In the genomic region with DNA sequence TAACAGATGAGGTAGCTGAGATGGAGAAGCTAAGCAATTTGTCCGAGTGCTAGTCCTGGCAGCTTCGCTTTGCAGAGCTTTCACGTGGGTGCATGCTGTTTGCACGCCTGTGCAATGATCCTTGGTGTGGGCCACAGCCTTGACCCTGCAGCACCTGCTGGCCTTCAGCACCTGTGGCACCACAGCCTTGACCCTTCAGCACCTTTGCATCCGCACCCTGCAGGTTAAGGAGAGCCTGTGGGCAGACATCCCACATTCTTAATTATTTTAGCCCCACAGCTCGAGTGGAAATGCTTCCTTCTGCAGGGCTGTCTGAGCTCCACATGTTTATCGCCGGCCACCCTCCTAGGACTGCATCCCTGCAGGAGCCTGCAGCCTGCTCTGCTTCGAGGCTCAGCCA, we compare ENCODE assay signal across 20 cellular contexts. TPM values are rescaled to one million over a fixed set of nuclear protein-coding genes. Genes with fewer than 3 reads are reported as not detected.
DNase-seq lines count a peak whose midpoint lies in the region; ATAC-seq and TF ChIP-seq lines count a peak whose summit lies in the region.
"Had no signal": no experiment of that assay in that cellular context is flagged by ENCODE, and none has a peak within 500 bp of the region (broad histone marks: within the 10 kb centered on the region; RNA-seq: fewer than 3 reads in every experiment).

No MANE protein-coding gene starts in this region.

- peaks cover 23 to 100% (median 87%) of the 10 kb centered on the region in 6 donors for H3K4me1 ChIP-seq in spleen
- H3K4me1 ChIP-seq: HAP-1 had no signal

- peak overlapping the region in 3 of 8 donors; percentile 4 to 62 (median 44) for H3K27ac ChIP-seq in spleen
- H3K27ac ChIP-seq: C4-2B, esophagus muscularis mucosa had no signal

- peaks cover 41% of the 10 kb centered on the region for H3K36me3 Mint-ChIP-seq in T-cell
- H3K36me3 Mint-ChIP-seq in activated naive CD8-positive, alpha-beta T cell: peaks cover 18% of the 10 kb centered on the region

- no peak overlapping the region for H3K4me3 ChIP-seq in spleen
- H3K4me3 ChIP-seq: esophagus muscularis mucosa, HAP-1, skin epidermis had no signal

- peaks cover 0 to 48% (median 3%) of the 10 kb centered on the region in 6 donors for H3K36me3 ChIP-seq in spleen
- H3K36me3 ChIP-seq: HAP-1 had no signal

- TF ChIP-seq CTCF in spleen (IDR thresholded peaks at IDR 0.05 in 8 of 11, conservative IDR thresholded peaks at IDR 0.05 in 3 of 11): no peak

- CTCF ChIA-PET in T-cell (lab: Charles Lee): interaction anchor here in 1 of 2 donors (0.9 to 2.4 kb wide), 4 partner anchors 12 to 23 kb away, joined by 3 to 6 read pairs (median 4); no protein-coding TSS in a partner anchor

- H3K27ac Mint-ChIP-seq in T-cell: peak overlapping the region; percentile 92
- H3K27ac Mint-ChIP-seq in activated naive CD8-positive, alpha-beta T cell: peak overlapping the region; percentile 95
- H3K27ac Mint-ChIP-seq: nephron progenitor cell had no signal

- intact Hi-C loops in posterior vena cava (cut with DNase I) (no loop called here), spleen (cut with DNase I; ENCODE audit: low total_unique reads) (no loop called here)

- peak overlapping the region; percentile 42 to 61 (median 51) for H3K4me3 Mint-ChIP-seq in T-cell
- peak overlapping the region; percentile 40 for H3K4me3 Mint-ChIP-seq in activated naive CD8-positive, alpha-beta T cell
- H3K4me3 Mint-ChIP-seq: nephron progenitor cell had no signal

- peak in 2 of 4 experiments; percentile 5 to 27 for ATAC-seq in T-cell (replicated peaks in 1 of 4)
- no peak for ATAC-seq in GM19324 (IDR thresholded peaks at IDR 0.05; ENCODE audit: low FRiP score, unreplicated experiment)

- H3K27me3 Mint-ChIP-seq in T-cell: no peaks in the 10 kb centered on the region
- H3K27me3 Mint-ChIP-seq in activated naive CD8-positive, alpha-beta T cell: no peaks in the 10 kb centered on the region
- H3K27me3 Mint-ChIP-seq: progenitor cell of endocrine pancreas had no signal

- POLR2A ChIA-PET in T-cell (lab: Charles Lee): no interaction called here

- H3K27me3 ChIP-seq in spleen (replicated peaks in 1 of 7): no peaks in the 10 kb centered on the region
- H3K27me3 ChIP-seq: esophagus muscularis mucosa had no signal

- no peak for TF ChIP-seq POLR2A in spleen (IDR thresholded peaks at IDR 0.05)

- WGBS in spleen, 5 donors: 70 to 76% (median 73%) methylated on average over 9 of the region's 9 CpGs

- peaks cover 97 to 99% (median 97%) of the 10 kb centered on the region in 3 donors for H3K4me1 Mint-ChIP-seq in T-cell
- peaks cover 97% of the 10 kb centered on the region for H3K4me1 Mint-ChIP-seq in activated naive CD8-positive, alpha-beta T cell (ENCODE audit: low read depth)

- DNase-seq in activated T-cell treated with anti-CD3 and anti-CD28 coated beads, Interleukin-2, amount 50 U/mL, for 1 hour: peak; percentile 20
- no peak for DNase-seq in activated T-cell treated with anti-CD3 and anti-CD28 coated beads for 4 hours
- no peak for DNase-seq in T-cell
- DNase-seq in posterior vena cava (ENCODE audit: low spot score): peak; percentile 36
- DNase-seq in spleen: no peak
- DNase-seq in COLO829 (ENCODE audit: low spot score): no peak
- DNase-seq: amniotic stem cell; DMS53; effector CD8-positive, alpha-beta T cell; mesenchymal stem cell; NCI-H526 treated with DMSO at 0.1 percent for 48 hours; nephron progenitor cell; stimulated activated CD4-positive, alpha-beta T cell treated with anti-CD3 and anti-CD28 coated beads, Interleukin-2, amount 100 ng/mL, for 48 hours had no signal

- peaks cover 0 to 6% (median 0%) of the 10 kb centered on the region in 8 donors for H3K9me3 ChIP-seq in spleen
- H3K9me3 ChIP-seq: esophagus muscularis mucosa, HAP-1 had no signal

- H3K9me3 Mint-ChIP-seq in T-cell: peaks cover 0 to 4% (median 0%) of the 10 kb centered on the region in 3 donors
- H3K9me3 Mint-ChIP-seq in activated naive CD8-positive, alpha-beta T cell (ENCODE audit: low read depth): no peaks in the 10 kb centered on the region
- H3K9me3 Mint-ChIP-seq: nephron progenitor cell had no signal

RNA-seq across cellular contexts. Expression of a gene that starts 19.3 kb away (rescaled TPM):
- total RNA-seq in T-cell (100 to 1,000 TPM in 4 of 5 donors, 10 to 100 TPM in 1; 97.7 to 154 (median 120) TPM), posterior vena cava (10 to 100 TPM; 32.8 to 42.6 TPM), spleen (100 to 1,000 TPM in 2 of 7 donors, 10 to 100 TPM in 5; 50.3 to 106 (median 82.9) TPM)
- 10 to 100 TPM; 21.5 to 32.1 (median 30.0) TPM for polyA plus RNA-seq in spleen

Comparison
In these comparisons a context has a peak if more than half of its experiments do, and no peak if none do; other contexts are left out.
1. DNase-seq: peak in activated T-cell treated with anti-CD3 and anti-CD28 coated beads, Interleukin-2, amount 50 U/mL, for 1 hour (single experiment) and posterior vena cava (single experiment); none in activated T-cell treated with anti-CD3 and anti-CD28 coated beads for 4 hours (single experiment), T-cell (0 of 34), spleen (single experiment) and COLO829 (single experiment).